Comparison of ENCODE assay signal across 8 cellular contexts in the genomic region with DNA sequence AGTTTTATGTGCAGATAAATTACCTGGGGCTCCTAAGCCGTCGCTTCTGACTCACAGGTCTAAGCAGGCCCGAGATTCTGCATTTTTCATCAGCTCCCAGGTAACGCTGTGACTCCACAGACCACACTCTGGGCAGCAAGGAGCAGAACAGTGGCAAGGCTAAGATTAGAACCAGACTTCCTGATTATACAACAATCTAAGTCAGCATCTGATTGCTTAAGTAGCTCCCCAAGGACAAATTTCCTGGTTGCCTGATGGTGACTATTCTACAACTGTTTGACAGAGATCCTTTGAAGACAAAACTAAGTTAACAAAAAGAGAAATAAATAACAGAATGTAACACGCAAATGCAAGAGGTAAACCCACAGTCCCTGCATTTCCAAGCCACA.
DNase-seq lines count a peak whose midpoint lies in the region; ATAC-seq, FAIRE-seq and TF ChIP-seq lines count a peak whose summit lies in the region.

No MANE protein-coding gene starts in this region.

- H3K4me1 ChIP-seq in GM23248 (ENCODE audit: insufficient read depth) (peaks cover 83% of the 10 kb centered on the region), GM12878 (ENCODE audit: control insufficient read depth, insufficient read depth, low read length) (peaks cover 35% of the 10 kb centered on the region)

- RAD21 ChIA-PET in GM12878 (lab: Charles Lee; ENCODE audit: unreplicated experiment) = interaction anchor here (2.9 to 5.5 kb wide), 2 partner anchors 27 to 68 kb away, joined by 13 to 43 read pairs; partner anchors contain the start of gene CREB3L2

- H3K27me3 ChIP-seq in GM23248 (replicated peaks; ENCODE audit: insufficient read depth) = no peaks in the 10 kb centered on the region
- no peaks in the 10 kb centered on the region for H3K27me3 ChIP-seq in GM12878 (replicated peaks in 1 of 2; ENCODE audit: control insufficient read depth in 2 of 2, insufficient read depth in 2 of 2, low read length in 1 of 2)

- H3K9ac ChIP-seq in GM23248 (peak overlapping the region; percentile 65), GM12878 (ENCODE audit: control insufficient read depth, insufficient read depth, low read length) (no peak overlapping the region)

- peak overlapping the region; percentile 77 for H3K4me2 ChIP-seq in GM23248 (ENCODE audit: unreplicated experiment)
- 0 out of 2 replicates have a peak overlapping the region, but pooled peaks have one; percentile 4 for H3K4me2 ChIP-seq in GM12878 (ENCODE audit: control insufficient read depth, insufficient read depth)

- H3K9me3 Mint-ChIP-seq in immature natural killer cell = no peaks in the 10 kb centered on the region
- no peaks in the 10 kb centered on the region for H3K9me3 Mint-ChIP-seq in stimulated activated effector memory CD8-positive, alpha-beta T cell treated with anti-CD3 and anti-CD28 coated beads, Interleukin-12 subunit alpha, Interleukin-12 subunit beta, amount 100 ng/mL, for 72 hours

- peak overlapping the region; percentile 84 for H3K27ac ChIP-seq in GM23248
- peak overlapping the region; percentile 17 for H3K27ac ChIP-seq in GM12878 (ENCODE audit: control insufficient read depth, insufficient read depth)

- peaks cover 52 to 68% of the 10 kb centered on the region in 2 donors for H3K4me1 Mint-ChIP-seq in immature natural killer cell
- H3K4me1 Mint-ChIP-seq in stimulated activated effector memory CD8-positive, alpha-beta T cell treated with anti-CD3 and anti-CD28 coated beads, Interleukin-12 subunit alpha, Interleukin-12 subunit beta, amount 100 ng/mL, for 72 hours = peaks cover 61% of the 10 kb centered on the region

- H3K9me3 ChIP-seq in GM23248 (ENCODE audit: low read depth) = no peaks in the 10 kb centered on the region
- no peaks in the 10 kb centered on the region; the same call in 2 of the 3 replicates for H3K9me3 ChIP-seq in GM12878 (replicated peaks; ENCODE audit: control insufficient read depth, insufficient read depth, low read length)

- TF ChIP-seq CTCF in GM12878 (IDR thresholded peaks at IDR 0.05 in 2 of 3, conservative IDR thresholded peaks at IDR 0.05 in 1 of 3; ENCODE audit: control insufficient read depth in 2 of 3, extremely low read depth in 1 of 3, insufficient read depth in 1 of 3, low read depth in 3 of 3, low read length in 3 of 3) (no peak), omental fat pad (IDR thresholded peaks at IDR 0.05) (no peak)

- H3K4me3 Mint-ChIP-seq in immature natural killer cell = peak overlapping the region; percentile 2 to 95 (median 90)
- H3K4me3 Mint-ChIP-seq in stimulated activated effector memory CD8-positive, alpha-beta T cell treated with anti-CD3 and anti-CD28 coated beads, Interleukin-12 subunit alpha, Interleukin-12 subunit beta, amount 100 ng/mL, for 72 hours = no peak overlapping the region

- no TSS peak for BruUV-seq in GM12878 (replicated peaks; lab: Mats Ljungman, UMichigan)

- DNase-seq in GM23248 (peak; percentile 90), GM12878 (ENCODE audit: low read depth, low spot score) (no peak), immature natural killer cell (no peak), omental fat pad (ENCODE audit: low spot score) (no peak)
- DNase-seq in stimulated activated effector memory CD8-positive, alpha-beta T cell treated with anti-CD3 and anti-CD28 coated beads, Interleukin-12 subunit alpha, Interleukin-12 subunit beta, amount 100 ng/mL, for 72 hours (ENCODE audit: low spot score in 2 of 2) = no peak

- POLR2A ChIA-PET in GM12878 (lab: Charles Lee) = interaction anchor here (1.3 to 3.8 kb wide), 3 partner anchors 12 to 64 kb away, joined by 4 to 18 read pairs (median 14); no protein-coding TSS in a partner anchor

- TF ChIP-seq POLR2A in GM12878 (IDR thresholded peaks at IDR 0.05; ENCODE audit: low read depth, low read length) = no peak

- no peaks in the 10 kb centered on the region for H3K27me3 Mint-ChIP-seq in immature natural killer cell (ENCODE audit: low read depth in 3 of 3)

- H3K4me3 ChIP-seq in GM23248 (peak overlapping the region; percentile 50), GM12878 (no peak overlapping the region)

- peaks cover 72% of the 10 kb centered on the region for H3F3A ChIP-seq in GM23248 (ENCODE audit: insufficient read depth)

- H3K79me2 ChIP-seq in GM23248 (ENCODE audit: insufficient read depth) (peaks cover 94% of the 10 kb centered on the region), GM12878 (ENCODE audit: control insufficient read depth, insufficient read depth, low read length) (peaks cover 75% of the 10 kb centered on the region)

- CTCF ChIA-PET in GM12878 (lab: Yijun Ruan, JAX) = interaction anchor here (1.0 to 12.4 kb wide), 4 partner anchors 9 to 77 kb away, joined by 3 to 132 read pairs (median 4); partner anchors contain the start of gene CREB3L2

- SMC1A ChIA-PET in GM12878 (lab: Charles Lee; ENCODE audit: uncharacterized antibody, unreplicated experiment) = interaction anchor here (0.7 to 5.2 kb wide), 10 partner anchors 12 to 75 kb away, joined by 3 to 57 read pairs (median 4); partner anchors contain the start of gene CREB3L2

- H2AFZ ChIP-seq in GM23248 = no peak overlapping the region
- no peak overlapping the region; the same call in 1 of the 2 replicates for H2AFZ ChIP-seq in GM12878 (ENCODE audit: control insufficient read depth, low read depth, low read length)

- H3K9me2 ChIP-seq in GM23248 (ENCODE audit: insufficient read depth) = no peaks in the 10 kb centered on the region

- peak overlapping the region; percentile 65 to 98 (median 93) for H3K27ac Mint-ChIP-seq in immature natural killer cell
- peak overlapping the region; percentile 79 for H3K27ac Mint-ChIP-seq in stimulated activated effector memory CD8-positive, alpha-beta T cell treated with anti-CD3 and anti-CD28 coated beads, Interleukin-12 subunit alpha, Interleukin-12 subunit beta, amount 100 ng/mL, for 72 hours

- peaks cover 5 to 10% (median 9%) of the 10 kb centered on the region in 3 donors for H3K36me3 Mint-ChIP-seq in immature natural killer cell
- H3K36me3 Mint-ChIP-seq in stimulated activated effector memory CD8-positive, alpha-beta T cell treated with anti-CD3 and anti-CD28 coated beads, Interleukin-12 subunit alpha, Interleukin-12 subunit beta, amount 100 ng/mL, for 72 hours = peaks cover 9% of the 10 kb centered on the region

- intact Hi-C loops in GM12878 (cut with micrococcal nuclease; ENCODE audit: unreplicated experiment) = no loop called here

- no peaks in the 10 kb centered on the region for H3K36me3 ChIP-seq in GM23248 (ENCODE audit: low read depth)
- H3K36me3 ChIP-seq in GM12878 (ENCODE audit: control insufficient read depth in 2 of 2, insufficient read depth in 2 of 2, low read length in 1 of 2) = peaks cover 2 to 13% of the 10 kb centered on the region in 2 experiments

- ATAC-seq in GM12878 (no peak), HG02610 (IDR thresholded peaks at IDR 0.05; ENCODE audit: unreplicated experiment) (no peak), GM21526 (IDR thresholded peaks at IDR 0.05; ENCODE audit: low FRiP score, unreplicated experiment) (no peak), HG03025 (IDR thresholded peaks at IDR 0.05; ENCODE audit: low FRiP score, unreplicated experiment) (no peak), omental fat pad (ENCODE audit: low FRiP score) (no peak)
- no peak for ATAC-seq in stimulated activated effector memory CD8-positive, alpha-beta T cell treated with anti-CD3 and anti-CD28 coated beads, Interleukin-12 subunit alpha, Interleukin-12 subunit beta, amount 100 ng/mL, for 72 hours

- 1 to 2% methylated on average over 5 of the region's 5 CpGs for WGBS in GM23248 (ENCODE audit: low coverage in 1 of 2, low lambda C conversion rate in 2 of 2, missing lambda C conversion rate in 2 of 2), 2 experiments
- 86% methylated on average over 5 of the region's 5 CpGs for WGBS in GM12878 (ENCODE audit: insufficient coverage, insufficient replicate concordance, low lambda C conversion rate, missing lambda C conversion rate)

- TF ChIP-seq EP300 in GM12878 (IDR thresholded peaks at IDR 0.05; ENCODE audit: borderline replicate concordance in 1 of 2, control insufficient read depth in 1 of 2, low read depth in 2 of 2, low read length in 2 of 2) = no peak

- H4K20me1 ChIP-seq in GM23248 (ENCODE audit: insufficient read depth) = no peaks in the 10 kb centered on the region
- peaks cover 2% of the 10 kb centered on the region; the same call in 1 of the 2 replicates for H4K20me1 ChIP-seq in GM12878 (ENCODE audit: control insufficient read depth, insufficient read depth)

- in situ Hi-C loops in GM23248 (cut with MboI) = no loop called here
- in situ Hi-C loops in GM12878 (cut with MboI) = no loop called here

- FAIRE-seq in GM12878 (lab: Jason Lieb, UNC) = no peak

- no peak for TF ChIP-seq RAD21 in GM12878 (IDR thresholded peaks at IDR 0.05; ENCODE audit: insufficient read depth, low read depth, low read length)

TF ChIP-seq in GM12878, 131 proteins besides CTCF, POLR2A, EP300 and RAD21 (continues in another document):
- no peak for TF ChIP-seq ZBTB11 (CRISPR knock-in tag; IDR thresholded peaks at IDR 0.05)
- no peak for TF ChIP-seq EGR1 (IDR thresholded peaks at IDR 0.05; ENCODE audit: borderline replicate concordance in 1 of 2, low read depth in 2 of 2, low read length in 2 of 2)
- no peak for TF ChIP-seq TBL1XR1 (IDR thresholded peaks at IDR 0.05; ENCODE audit: low read depth, low read length)
- TF ChIP-seq ZNF384 (IDR thresholded peaks at IDR 0.05; ENCODE audit: borderline replicate concordance, low read depth, low read length) = no peak
